ENCODE assay signal across 23 cellular contexts in the genomic region with DNA sequence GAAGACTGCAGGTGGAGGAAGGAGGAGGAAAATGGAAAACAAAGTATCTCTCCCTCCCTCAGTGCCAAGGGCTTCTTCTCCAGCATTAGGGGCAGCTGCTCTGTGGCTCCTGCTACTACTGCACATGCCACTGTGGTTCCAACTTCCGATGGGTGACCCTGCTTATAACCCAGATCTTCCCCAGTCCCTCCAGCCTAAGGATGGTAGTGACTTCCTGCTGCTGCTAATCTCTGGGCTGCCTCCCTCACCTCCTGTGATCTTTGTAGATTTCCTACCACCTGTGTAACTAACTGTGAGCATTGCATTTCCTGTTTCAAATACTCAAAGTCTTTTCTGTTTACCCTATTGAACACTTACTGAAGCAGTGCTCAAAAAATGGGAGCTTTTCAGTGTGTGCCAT. TPM values are rescaled to one million over a fixed set of nuclear protein-coding genes. Genes with fewer than 3 reads are reported as not detected.
"Had no signal": no experiment of that assay in that cellular context is flagged by ENCODE, and none has a peak within 500 bp of the region (broad histone marks: within the 10 kb centered on the region; RNA-seq: fewer than 3 reads in every experiment).

No MANE protein-coding gene starts in this region.

- DNase-seq: activated CD4-positive, alpha-beta memory T cell treated with anti-CD3 and anti-CD28 coated beads for 36 hours; activated CD4-positive, alpha-beta T cell treated with anti-CD3 and anti-CD28 coated beads, Interleukin-2, amount 10 ng/mL, durations not matched to agents 7 days and 5 days; activated CD4-positive, CD25-positive, alpha-beta regulatory T cell; activated CD8-positive, alpha-beta memory T cell treated with anti-CD3 and anti-CD28 coated beads for 24 hours; activated effector memory CD4-positive, alpha-beta T cell treated with anti-CD3 and anti-CD28 coated beads, Interleukin-2, amount 50 U/mL, for 16 hours; activated naive CD4-positive, alpha-beta T cell treated with Interleukin-2 at 50 U/mL for 16 hours; activated naive CD8-positive, alpha-beta T cell treated with anti-CD3 and anti-CD28 coated beads, Interleukin-2, amount 50 U/mL, for 24 hours; activated T-cell treated with anti-CD3 and anti-CD28 coated beads, Interleukin-2, amount 50 U/mL, for 4 hours; amygdala; NCI-H146; NCI-H187 treated with DMSO at 0.1 percent for 48 hours; NCI-H510A treated with DMSO at 0.1 percent for 48 hours; NCI-H69; PC-3; SHP77 treated with DMSO at 0.1 percent for 48 hours; T-cell; T-helper 2 cell; T1000 had no signal

- FAIRE-seq: astrocyte, RCC 7860, TTC549 had no signal

- ATAC-seq: activated naive CD4-positive, alpha-beta T cell treated with anti-CD3 and anti-CD28 coated beads, Interleukin-2, amount 50 U/mL, for 72 hours; activated naive CD8-positive, alpha-beta T cell treated with anti-CD3 and anti-CD28 coated beads, Interleukin-2, amount 50 U/mL, for 24 hours; activated T-cell treated with anti-CD3 and anti-CD28 coated beads, Interleukin-2, amount 50 U/mL, for 4 hours; PC-3; T-cell had no signal

RNA-seq across cellular contexts. Expression of a gene that starts 28.7 kb away (rescaled TPM):
- total RNA-seq: activated CD4-positive, alpha-beta memory T cell treated with anti-CD3 and anti-CD28 coated beads for 36 hours; activated CD4-positive, alpha-beta T cell treated with anti-CD3 and anti-CD28 coated beads, Interleukin-2, amount 10 ng/mL, durations not matched to agents 7 days and 5 days; activated naive CD4-positive, alpha-beta T cell treated with anti-CD3 and anti-CD28 coated beads, Interleukin-2, amount 50 U/mL, for 72 hours; activated T-cell treated with anti-CD3 and anti-CD28 coated beads, Interleukin-2, amount 50 U/mL, for 4 hours; PC-3; SK-MEL-5; T-cell had no signal
